Comparison of ENCODE assay signal across 2 cellular contexts in genomic region chr17:61695779-61696337, GRCh38.
TF ChIP-seq lines count a peak whose summit lies in the region.

No MANE protein-coding gene starts in this region.

TF ChIP-seq in HepG2, 621 proteins besides CTCF, POLR2A, EP300 and RAD21:
- TF ChIP-seq ATF7 (IDR thresholded peaks at IDR 0.05) (peak; percentile 76), ATF7 (CRISPR knock-in tag; IDR thresholded peaks at IDR 0.05) (no peak), ZNF382 (CRISPR knock-in tag; IDR thresholded peaks at IDR 0.05; ENCODE audit: borderline replicate concordance) (no peak)

TF ChIP-seq in K562, 482 proteins besides CTCF, POLR2A, EP300 and RAD21:
- TF ChIP-seq CBFA2T3 (IDR thresholded peaks at IDR 0.05) (no peak), ZBTB11 (CRISPR knock-in tag; IDR thresholded peaks at IDR 0.05) (peak in 1 of 3 experiments; percentile 46; a peak in 2 of 6 replicates), JUNB (CRISPR knock-in tag; conservative IDR thresholded peaks at IDR 0.05) (no peak), EWSR1 (IDR thresholded peaks at IDR 0.05; ENCODE audit: borderline replicate concordance, low read depth, partially characterized antibody) (peak; percentile 74)
